In genomic region chr6:100880149-100880900, GRCh38 we compare ENCODE assay signal across 8 cellular contexts. TPM values are rescaled to one million over a fixed set of nuclear protein-coding genes. Genes with fewer than 3 reads are reported as not detected.
DNase-seq lines count a peak whose midpoint lies in the region; ATAC-seq and TF ChIP-seq lines count a peak whose summit lies in the region.

No MANE protein-coding gene starts in this region.

- in situ Hi-C loops in G401 (cut with HindIII; ENCODE audit: low sequenced_read_pairs): no loop called here

- peaks cover 3% of the 10 kb centered on the region for H3K9me3 Mint-ChIP-seq in activated T-helper 17 cell treated with anti-CD3 and anti-CD28 coated beads, Interleukin-2, amount 50 U/mL, for 72 hours

- H3K4me3 ChIP-seq in AG09309 (ENCODE audit: control insufficient read depth, low read depth, low read length) (peak overlapping the region; percentile 92), HFF-Myc (replicated peaks; ENCODE audit: low read depth, low read length) (peak overlapping the region; percentile 83), iPS-18a (ENCODE audit: low read length) (peak overlapping the region; percentile 73), stomach (peak overlapping the region; percentile 62 to 87 (median 80))

- H3K27ac ChIP-seq in iPS-18a (ENCODE audit: low read length) (no peak overlapping the region), stomach (peak overlapping the region; percentile 92 to 97 (median 95))

- TF ChIP-seq CTCF in AG09309 (IDR thresholded peaks at IDR 0.05; ENCODE audit: control insufficient read depth, insufficient read depth, low read depth, low read length, missing control alignments) (no peak), HFF-Myc (IDR thresholded peaks at IDR 0.05; ENCODE audit: low read depth, low read length, missing control alignments) (no peak), stomach (IDR thresholded peaks at IDR 0.05) (no peak)

- ATAC-seq in activated T-helper 17 cell treated with anti-CD3 and anti-CD28 coated beads, Interleukin-2, amount 50 U/mL, for 72 hours (replicated peaks): no peak
- ATAC-seq in HG03571 (IDR thresholded peaks at IDR 0.05; ENCODE audit: unreplicated experiment): no peak

- TF ChIP-seq EP300 in stomach (IDR thresholded peaks at IDR 0.05): no peak

- H3K4me1 ChIP-seq in iPS-18a (ENCODE audit: control insufficient read depth, low read depth, low read length) (peaks cover 51% of the 10 kb centered on the region), stomach (peaks cover 0 to 41% (median 23%) of the 10 kb centered on the region in 4 donors)

- peak overlapping the region; percentile 95 for H3K27ac Mint-ChIP-seq in activated T-helper 17 cell treated with anti-CD3 and anti-CD28 coated beads, Interleukin-2, amount 50 U/mL, for 72 hours

- TF ChIP-seq POLR2A in stomach (IDR thresholded peaks at IDR 0.05): no peak

- H3K36me3 Mint-ChIP-seq in activated T-helper 17 cell treated with anti-CD3 and anti-CD28 coated beads, Interleukin-2, amount 50 U/mL, for 72 hours (ENCODE audit: low read depth): peaks cover 50% of the 10 kb centered on the region

- peak overlapping the region; percentile 79 for H3K9ac ChIP-seq in iPS-18a (ENCODE audit: low read length)

- peak overlapping the region; percentile 97 for H3K4me3 Mint-ChIP-seq in activated T-helper 17 cell treated with anti-CD3 and anti-CD28 coated beads, Interleukin-2, amount 50 U/mL, for 72 hours

- DNase-seq in AG09309 (ENCODE audit: low read depth): no peak
- no peak for DNase-seq in HFF-Myc (ENCODE audit: extremely low read depth, low read depth)
- DNase-seq in stomach: no peak
- DNase-seq in G401 (ENCODE audit: low spot score): no peak
- no peak for DNase-seq in RPMI8226

- intact Hi-C loops in stomach (cut with DNase I; ENCODE audit: low total_unique reads): no loop called here

- 1 to 2% (median 1%) methylated on average over 9 of the region's 9 CpGs for WGBS in stomach, 5 donors

- no peaks in the 10 kb centered on the region for H3K27me3 Mint-ChIP-seq in activated T-helper 17 cell treated with anti-CD3 and anti-CD28 coated beads, Interleukin-2, amount 50 U/mL, for 72 hours

- no peaks in the 10 kb centered on the region for H3K27me3 ChIP-seq in iPS-18a (ENCODE audit: control insufficient read depth, insufficient read depth, low read length)
- H3K27me3 ChIP-seq in stomach: no peaks in the 10 kb centered on the region

- H3K9me3 ChIP-seq in iPS-18a (ENCODE audit: control insufficient read depth, low read depth, low read length) (no peaks in the 10 kb centered on the region), stomach (no peaks in the 10 kb centered on the region)

- H3K36me3 ChIP-seq in iPS-18a (ENCODE audit: control insufficient read depth, low read depth, low read length) (no peaks in the 10 kb centered on the region), stomach (no peaks in the 10 kb centered on the region)

- peaks cover 40% of the 10 kb centered on the region for H3K4me1 Mint-ChIP-seq in activated T-helper 17 cell treated with anti-CD3 and anti-CD28 coated beads, Interleukin-2, amount 50 U/mL, for 72 hours

RNA-seq across cellular contexts. Expression of gene ASCC3, which starts 0.8 kb away (rescaled TPM):
- 10 to 100 TPM; 58.0 to 87.2 TPM for total RNA-seq in activated T-helper 17 cell treated with anti-CD3 and anti-CD28 coated beads, Interleukin-2, amount 50 U/mL, for 72 hours
- 10 to 100 TPM in 4 of 5 donors, 1 to 10 TPM in 1; 9.3 to 49.2 (median 39.7) TPM for total RNA-seq in stomach
- 1 to 10 TPM; 6.3 to 8.0 (median 6.7) TPM for polyA plus RNA-seq in stomach
- total RNA-seq in G401 (2014; rRNA removed; shearing (Covaris generic)): 31.3 and 43.8 TPM in 2 replicates
